In the genomic region with DNA sequence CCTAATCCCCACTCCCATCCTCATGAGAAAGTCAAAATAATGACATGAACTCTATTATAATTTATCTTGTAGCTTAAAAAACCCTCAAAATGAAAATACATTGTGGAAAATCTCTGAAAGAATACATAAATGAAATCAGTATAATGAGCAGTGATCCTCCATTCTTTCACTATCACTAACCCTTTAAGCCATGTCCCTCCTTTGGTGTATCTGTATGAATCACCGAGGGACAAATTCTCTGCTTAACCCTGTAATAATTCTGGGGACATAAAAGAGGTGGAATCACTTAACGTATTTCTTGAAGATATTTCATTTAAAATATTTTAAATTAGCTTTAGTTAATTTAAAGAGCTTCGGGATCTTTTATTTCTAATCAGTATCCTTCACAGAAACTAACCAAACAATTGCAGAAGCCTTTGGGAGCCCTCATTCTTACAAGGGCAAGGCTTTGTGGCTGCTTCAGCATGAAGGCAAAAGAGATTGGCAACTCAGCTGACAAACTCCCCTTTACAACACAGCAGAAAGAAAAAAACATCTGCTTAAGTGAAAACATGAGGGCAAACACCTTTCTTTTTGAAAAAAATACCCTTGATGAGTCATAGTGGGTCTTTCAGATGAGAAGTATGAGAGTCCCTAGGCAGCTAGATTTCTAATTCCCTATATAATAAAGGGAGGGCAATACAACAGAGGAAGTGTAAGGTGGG, we compare ENCODE assay signal across 12 cellular contexts. TPM values are rescaled to one million over a fixed set of nuclear protein-coding genes. Genes with fewer than 3 reads are reported as not detected.
A peak's percentile ranks its signal among the peaks of the same experiment; 100 is the strongest.
DNase-seq lines count a peak whose midpoint lies in the region; ATAC-seq and TF ChIP-seq lines count a peak whose summit lies in the region.
"Had no signal": no experiment of that assay in that cellular context is flagged by ENCODE, and none has a peak within 500 bp of the region (broad histone marks: within the 10 kb centered on the region; RNA-seq: fewer than 3 reads in every experiment).

No MANE protein-coding gene starts in this region.

- no peak overlapping the region for H3K27ac Mint-ChIP-seq in mesothelial cell of epicardium
- H3K27ac Mint-ChIP-seq: activated naive CD4-positive, alpha-beta T cell treated with anti-CD3 and anti-CD28 coated beads for 36 hours had no signal

- no peak for TF ChIP-seq CTCF in mesothelial cell of epicardium (IDR thresholded peaks at IDR 0.05; ENCODE audit: unreplicated experiment)

- DNase-seq in astrocyte of the hippocampus (ENCODE audit: low read depth, low spot score) (peak; percentile 11), DMS 273 treated with DMSO at 0.1 percent for 48 hours (lab: John Stamatoyannopoulos, UW) (no peak), mesothelial cell of epicardium (ENCODE audit: low spot score in 2 of 2, unreplicated experiment in 2 of 2) (no peak), SIG-M5 (lab: John Stamatoyannopoulos, UW) (no peak), NCI-H774 (lab: John Stamatoyannopoulos, UW) (no peak)
- DNase-seq: activated naive CD4-positive, alpha-beta T cell treated with anti-CD3 and anti-CD28 coated beads for 36 hours; kidney glomerular epithelial cell; NCI-H82 had no signal

- no peak overlapping the region for H3K4me3 Mint-ChIP-seq in mesothelial cell of epicardium
- H3K4me3 Mint-ChIP-seq: activated naive CD4-positive, alpha-beta T cell treated with anti-CD3 and anti-CD28 coated beads for 36 hours had no signal

- ATAC-seq in GM18861 (IDR thresholded peaks at IDR 0.05; ENCODE audit: unreplicated experiment) (peak; percentile 96), GM21447 (IDR thresholded peaks at IDR 0.05; ENCODE audit: unreplicated experiment) (peak; percentile 92), HG03097 (IDR thresholded peaks at IDR 0.05; ENCODE audit: low FRiP score, unreplicated experiment) (peak; percentile 97)
- ATAC-seq: HepG2 had no signal

- no peaks in the 10 kb centered on the region for H3K27me3 Mint-ChIP-seq in mesothelial cell of epicardium (ENCODE audit: low read depth)

- no peaks in the 10 kb centered on the region for H3K4me1 Mint-ChIP-seq in mesothelial cell of epicardium

- H3K9me3 Mint-ChIP-seq in mesothelial cell of epicardium, result peaks cover 18% of the 10 kb centered on the region
- H3K9me3 Mint-ChIP-seq: activated naive CD4-positive, alpha-beta T cell treated with anti-CD3 and anti-CD28 coated beads for 36 hours had no signal

- H3K36me3 Mint-ChIP-seq in mesothelial cell of epicardium, result peaks cover 5% of the 10 kb centered on the region

RNA-seq across cellular contexts. Expression of gene ALCAM, which starts 44.0 kb away (rescaled TPM):
- 87.1 to 93.1 TPM (median 90.3 TPM) in 3 replicates for total RNA-seq in mesothelial cell of epicardium
